Comparison of ENCODE assay signal across 1 cellular context in the genomic region with DNA sequence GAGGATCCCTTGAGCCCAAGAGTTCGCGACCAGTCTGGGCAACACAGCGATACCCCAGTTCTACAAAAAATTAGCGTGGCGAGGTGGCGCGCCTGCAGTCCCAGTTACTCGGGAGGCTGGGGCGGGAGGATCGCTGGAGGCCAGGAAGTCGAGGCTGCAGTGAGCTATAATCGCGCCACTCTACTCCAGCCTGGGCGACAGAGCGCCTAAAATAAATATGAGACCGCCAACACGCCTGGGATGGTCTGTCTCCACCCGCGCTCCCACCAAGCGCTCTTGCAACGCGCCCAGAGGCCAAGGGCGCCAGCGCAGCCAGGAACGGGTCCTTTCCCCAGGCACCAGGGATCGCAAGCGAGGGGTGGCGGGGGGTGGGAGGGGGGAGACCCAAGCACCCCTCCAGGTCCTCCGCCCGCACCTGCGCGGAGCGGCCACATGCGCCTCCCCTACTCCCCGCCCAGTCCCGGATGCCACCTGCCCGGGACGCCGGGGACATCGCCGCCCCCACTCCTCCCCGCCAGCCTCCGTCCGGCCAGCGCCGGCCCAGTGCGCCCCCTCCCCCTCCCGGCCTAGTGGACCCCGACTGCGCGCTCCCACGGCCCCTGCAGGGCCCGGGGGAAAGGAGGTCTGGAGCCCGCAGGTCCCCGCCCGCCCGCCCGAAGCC.
TF ChIP-seq lines count a peak whose summit lies in the region.

No MANE protein-coding gene starts in this region.

TF ChIP-seq in IMR-90, 13 proteins besides CTCF, POLR2A, EP300 and RAD21:
- no peak for TF ChIP-seq MAFK (IDR thresholded peaks at IDR 0.05; ENCODE audit: low read depth, low read length)
- TF ChIP-seq NFE2L2 (IDR thresholded peaks at IDR 0.05; ENCODE audit: low read depth, low read length) = no peak
- TF ChIP-seq, protein P1, sequence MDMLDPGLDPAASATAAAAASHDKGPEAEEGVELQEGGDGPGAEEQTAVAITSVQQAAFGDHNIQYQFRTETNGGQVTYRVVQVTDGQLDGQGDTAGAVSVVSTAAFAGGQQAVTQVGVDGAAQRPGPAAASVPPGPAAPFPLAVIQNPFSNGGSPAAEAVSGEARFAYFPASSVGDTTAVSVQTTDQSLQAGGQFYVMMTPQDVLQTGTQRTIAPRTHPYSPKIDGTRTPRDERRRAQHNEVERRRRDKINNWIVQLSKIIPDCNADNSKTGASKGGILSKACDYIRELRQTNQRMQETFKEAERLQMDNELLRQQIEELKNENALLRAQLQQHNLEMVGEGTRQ (IDR thresholded peaks at IDR 0.05; ENCODE audit: low read depth, low read length) = no peak
- no peak for TF ChIP-seq BHLHE40 (IDR thresholded peaks at IDR 0.05; ENCODE audit: low read depth, low read length)
- no peak for TF ChIP-seq RFX5 (IDR thresholded peaks at IDR 0.05; ENCODE audit: low read depth, low read length)
- no peak for TF ChIP-seq SMC3 (IDR thresholded peaks at IDR 0.05; ENCODE audit: low read depth, low read length)
- no peak for TF ChIP-seq MXI1 (IDR thresholded peaks at IDR 0.05; ENCODE audit: borderline replicate concordance, low read depth, low read length)
- no peak for TF ChIP-seq RCOR1 (IDR thresholded peaks at IDR 0.05; ENCODE audit: insufficient replicate concordance, low read length)
- no peak for TF ChIP-seq MAZ (IDR thresholded peaks at IDR 0.05; ENCODE audit: borderline replicate concordance, low read depth, low read length)
- no peak for TF ChIP-seq CEBPB (IDR thresholded peaks at IDR 0.05; ENCODE audit: low read depth, low read length)
- TF ChIP-seq FOS (IDR thresholded peaks at IDR 0.05; ENCODE audit: low read depth, low read length) = no peak
- no peak for TF ChIP-seq CHD1 (IDR thresholded peaks at IDR 0.05; ENCODE audit: low read depth, low read length)
- TF ChIP-seq, protein P2, sequence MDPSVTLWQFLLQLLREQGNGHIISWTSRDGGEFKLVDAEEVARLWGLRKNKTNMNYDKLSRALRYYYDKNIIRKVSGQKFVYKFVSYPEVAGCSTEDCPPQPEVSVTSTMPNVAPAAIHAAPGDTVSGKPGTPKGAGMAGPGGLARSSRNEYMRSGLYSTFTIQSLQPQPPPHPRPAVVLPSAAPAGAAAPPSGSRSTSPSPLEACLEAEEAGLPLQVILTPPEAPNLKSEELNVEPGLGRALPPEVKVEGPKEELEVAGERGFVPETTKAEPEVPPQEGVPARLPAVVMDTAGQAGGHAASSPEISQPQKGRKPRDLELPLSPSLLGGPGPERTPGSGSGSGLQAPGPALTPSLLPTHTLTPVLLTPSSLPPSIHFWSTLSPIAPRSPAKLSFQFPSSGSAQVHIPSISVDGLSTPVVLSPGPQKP (IDR thresholded peaks at IDR 0.05; ENCODE audit: borderline replicate concordance, low read depth, low read length) = no peak
